ENCODE assay signal across 1 cellular context in the genomic region with DNA sequence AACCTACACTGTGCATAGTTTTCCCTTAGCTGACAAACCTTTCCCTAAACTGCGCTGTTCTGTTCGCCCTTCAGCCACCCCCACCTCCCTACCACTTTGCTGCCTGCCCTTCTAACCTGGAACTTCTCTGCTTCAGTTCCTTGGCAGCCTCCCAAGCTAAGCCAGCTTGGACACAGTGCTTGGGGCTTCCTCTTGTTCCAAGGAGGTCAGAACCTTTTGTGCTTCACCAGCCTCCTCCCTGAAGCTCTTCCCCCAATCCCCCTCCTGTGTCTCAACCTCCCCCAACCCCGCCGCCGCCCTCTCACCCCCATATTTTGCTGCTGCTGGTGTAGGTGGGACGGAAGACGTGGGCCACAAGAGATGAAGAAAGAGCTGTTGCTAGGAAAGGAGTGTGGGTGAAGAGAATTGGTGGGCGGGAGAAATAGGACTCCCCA.
TF ChIP-seq lines count a peak whose summit lies in the region.

No MANE protein-coding gene starts in this region.

TF ChIP-seq in SK-N-SH, 30 proteins besides CTCF, POLR2A, EP300 and RAD21 (continued from another document):
- TF ChIP-seq SIN3A (IDR thresholded peaks at IDR 0.05; ENCODE audit: borderline replicate concordance, low read depth, low read length): no peak
- TF ChIP-seq, protein P1, sequence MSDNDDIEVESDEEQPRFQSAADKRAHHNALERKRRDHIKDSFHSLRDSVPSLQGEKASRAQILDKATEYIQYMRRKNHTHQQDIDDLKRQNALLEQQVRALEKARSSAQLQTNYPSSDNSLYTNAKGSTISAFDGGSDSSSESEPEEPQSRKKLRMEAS (IDR thresholded peaks at IDR 0.05; ENCODE audit: low read depth): no peak
- TF ChIP-seq CHD2 (IDR thresholded peaks at IDR 0.05; ENCODE audit: low read length, partially characterized antibody): no peak
- TF ChIP-seq EZH2phosphoT487 (IDR thresholded peaks at IDR 0.05; ENCODE audit: borderline replicate concordance, low read depth): no peak
- TF ChIP-seq YY1 (IDR thresholded peaks at IDR 0.05; ENCODE audit: low read depth): no peak
- TF ChIP-seq TAF1 (IDR thresholded peaks at IDR 0.05; ENCODE audit: borderline replicate concordance, low read depth, low read length): no peak
- TF ChIP-seq TCF12 (IDR thresholded peaks at IDR 0.05): no peak
